ENCODE assay signal across 8 cellular contexts in genomic region chr13:51585696-51586095, GRCh38. TPM values are rescaled to one million over a fixed set of nuclear protein-coding genes. Genes with fewer than 3 reads are reported as not detected.
DNase-seq lines count a peak whose midpoint lies in the region; ATAC-seq, FAIRE-seq and TF ChIP-seq lines count a peak whose summit lies in the region.

No MANE protein-coding gene starts in this region.

- H3K9me3 Mint-ChIP-seq in activated naive CD4-positive, alpha-beta T cell treated with anti-CD3 and anti-CD28 coated beads, Interleukin-2, amount 50 U/mL, for 72 hours, result no peaks in the 10 kb centered on the region

- DNase-seq in AG04450 (ENCODE audit: low read depth, low spot score), result no peak
- no peak for DNase-seq in H54 (ENCODE audit: insufficient read length, low spot score)
- peak in 1 of 2 donors; percentile 10 for DNase-seq in activated naive CD4-positive, alpha-beta T cell treated with anti-CD3 and anti-CD28 coated beads, Interleukin-2, amount 50 U/mL, for 72 hours (ENCODE audit: low spot score in 2 of 2)
- DNase-seq in iris pigment epithelial cell (ENCODE audit: low read depth), result peak; percentile 70
- peak; percentile 64 for DNase-seq in superior temporal gyrus (ENCODE audit: extremely low spot score)
- no peak for DNase-seq in iPS-NIHi11 (ENCODE audit: low spot score)
- no peak for DNase-seq in amniotic stem cell (lab: John Stamatoyannopoulos, UW)

- no peak for TF ChIP-seq CTCF in AG04450 (IDR thresholded peaks at IDR 0.05; ENCODE audit: low read depth, low read length)

- CTCF ChIA-PET in AG04450 (lab: Charles Lee), result interaction anchor here (1.0 to 1.7 kb wide), 6 partner anchors 60 to 299 kb away, joined by 3 to 5 read pairs (median 4); no protein-coding TSS in a partner anchor

- no peaks in the 10 kb centered on the region for H3K27me3 ChIP-seq in AG04450 (ENCODE audit: control insufficient read depth, insufficient read depth, low read length)

- H3K4me3 ChIP-seq in AG04450 (ENCODE audit: low read depth, low read length), result peak overlapping the region; percentile 86

- peaks cover 0 to 23% of the 10 kb centered on the region in 2 donors for H3K36me3 Mint-ChIP-seq in activated naive CD4-positive, alpha-beta T cell treated with anti-CD3 and anti-CD28 coated beads, Interleukin-2, amount 50 U/mL, for 72 hours

- peak overlapping the region; percentile 87 to 95 for H3K27ac Mint-ChIP-seq in activated naive CD4-positive, alpha-beta T cell treated with anti-CD3 and anti-CD28 coated beads, Interleukin-2, amount 50 U/mL, for 72 hours

- POLR2A ChIA-PET in AG04450 (lab: Yijun Ruan, JAX), result interaction anchor here (0.7 to 3.8 kb wide), 6 partner anchors 102 to 208 kb away, joined by 3 to 53 read pairs (median 4); partner anchors contain the start of gene INTS6

- no peaks in the 10 kb centered on the region; the same call in 1 of the 2 replicates for H3K9me3 ChIP-seq in AG04450 (ENCODE audit: control insufficient read depth, insufficient read depth, low read length)

- peak; percentile 35 to 46 for ATAC-seq in activated naive CD4-positive, alpha-beta T cell treated with anti-CD3 and anti-CD28 coated beads, Interleukin-2, amount 50 U/mL, for 72 hours
- no peak for ATAC-seq in GM18873 (IDR thresholded peaks at IDR 0.05; ENCODE audit: low FRiP score, unreplicated experiment)

- no peak overlapping the region for H3K27ac ChIP-seq in AG04450 (ENCODE audit: low read depth, low read length)

- TF ChIP-seq POLR2A in H54 (IDR thresholded peaks at IDR 0.05; ENCODE audit: low read depth, low read length), result no peak

- peak; percentile 20 for FAIRE-seq in H54 (lab: Jason Lieb, UNC)

RNA-seq across cellular contexts. Expression of gene WDFY2, which starts 1.4 kb away (rescaled TPM):
- 6.3 and 6.6 TPM in 2 replicates for polyA plus RNA-seq in AG04450 (2011; rRNA removed)
- polyA minus RNA-seq in AG04450 (2011; rRNA and poly(A)+ RNA removed), result 11.4 and 14.3 TPM in 2 replicates
- total RNA-seq in activated naive CD4-positive, alpha-beta T cell treated with anti-CD3 and anti-CD28 coated beads, Interleukin-2, amount 50 U/mL, for 72 hours, result 10 to 100 TPM; 16.4 to 17.5 TPM

Comparison
In these comparisons a context has a peak if more than half of its experiments do, and no peak if none do; other contexts are left out.
1. DNase-seq: peak in iris pigment epithelial cell (single experiment) and superior temporal gyrus (single experiment); none in AG04450 (single experiment), H54 (single experiment), iPS-NIHi11 (single experiment) and amniotic stem cell (single experiment).